Comparison of ENCODE assay signal across 11 cellular contexts in the genomic region with DNA sequence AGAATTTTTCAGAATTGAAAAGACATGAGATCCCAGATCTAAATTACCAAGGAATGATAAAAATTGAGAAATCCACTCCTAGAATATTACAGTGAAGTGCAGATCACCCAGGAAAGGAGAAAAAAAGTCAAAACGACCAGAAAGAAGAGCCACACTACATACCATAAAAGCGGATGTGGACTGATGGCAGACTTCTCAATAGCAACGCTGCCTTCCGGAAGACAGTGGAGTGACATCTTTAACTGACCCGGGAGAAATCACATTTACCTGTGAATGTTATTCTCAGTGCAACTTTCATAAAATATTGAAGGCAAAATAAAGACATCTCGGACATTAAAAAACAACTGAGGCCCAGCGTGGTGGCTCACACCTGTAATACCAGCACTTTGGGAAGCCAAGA. TPM values are rescaled to one million over a fixed set of nuclear protein-coding genes. Genes with fewer than 3 reads are reported as not detected.
"Had no signal": no experiment of that assay in that cellular context is flagged by ENCODE, and none has a peak within 500 bp of the region (broad histone marks: within the 10 kb centered on the region; RNA-seq: fewer than 3 reads in every experiment).

No MANE protein-coding gene starts in this region.

RNA-seq across cellular contexts. Expression of a gene that starts 21.5 kb away (rescaled TPM):
- total RNA-seq: activated CD4-positive, alpha-beta memory T cell treated with anti-CD3 and anti-CD28 coated beads, Interleukin-2, amount 10 ng/mL, durations not matched to agents 7 days and 5 days; activated CD4-positive, alpha-beta T cell treated with anti-CD3 and anti-CD28 coated beads for 36 hours; activated CD4-positive, alpha-beta T cell treated with anti-CD3 and anti-CD28 coated beads, Interleukin-2, amount 10 ng/mL, durations not matched to agents 7 days and 5 days; activated CD8-positive, alpha-beta memory T cell treated with anti-CD3 and anti-CD28 coated beads, Interleukin-2, amount 10 ng/mL, durations not matched to agents 7 days and 5 days; activated CD8-positive, alpha-beta T cell treated with anti-CD3 and anti-CD28 coated beads, Interleukin-2, amount 10 ng/mL, durations not matched to agents 7 days and 5 days; activated naive CD8-positive, alpha-beta T cell treated with anti-CD3 and anti-CD28 coated beads, Interleukin-2, amount 10 ng/mL, durations not matched to agents 7 days and 5 days; activated T-helper 2 cell treated with anti-CD3 and anti-CD28 coated beads, Interferon-gamma antibody, Interleukin-2, Interleukin-4, amounts not matched to agents 10 μg/mL and 5 μg/mL and 100 μg/mL, durations not matched to agents 14 hours and 24 hours and 36 hours; ascending aorta; cardiac septum; cerebellum had no signal
- polyA plus RNA-seq: adipose tissue had no signal

RNA-seq across cellular contexts. Expression of a gene that starts 44.5 kb away (rescaled TPM):
- total RNA-seq: activated CD8-positive, alpha-beta memory T cell treated with anti-CD3 and anti-CD28 coated beads, Interleukin-2, amount 10 ng/mL, durations not matched to agents 7 days and 5 days; activated CD8-positive, alpha-beta T cell treated with anti-CD3 and anti-CD28 coated beads, Interleukin-2, amount 10 ng/mL, durations not matched to agents 7 days and 5 days; activated naive CD8-positive, alpha-beta T cell treated with anti-CD3 and anti-CD28 coated beads, Interleukin-2, amount 10 ng/mL, durations not matched to agents 7 days and 5 days had no signal
